ENCODE assay signal across 9 cellular contexts in genomic region chr10:103969436-103969835, GRCh38. TPM values are rescaled to one million over a fixed set of nuclear protein-coding genes. Genes with fewer than 3 reads are reported as not detected.
DNase-seq lines count a peak whose midpoint lies in the region; ATAC-seq, FAIRE-seq and TF ChIP-seq lines count a peak whose summit lies in the region.
"Had no signal": no experiment of that assay in that cellular context is flagged by ENCODE, and none has a peak within 500 bp of the region (broad histone marks: within the 10 kb centered on the region; RNA-seq: fewer than 3 reads in every experiment).

No MANE protein-coding gene starts in this region.

- peak overlapping the region; percentile 73 for H3K4me2 ChIP-seq in HepG2 (ENCODE audit: low read depth, low read length)

- peaks cover 21% of the 10 kb centered on the region; the same call in 1 of the 2 replicates for H4K20me1 ChIP-seq in HepG2 (ENCODE audit: insufficient read depth, low read length)

- intact Hi-C loops in HepG2 (cut with micrococcal nuclease; ENCODE audit: unreplicated experiment) = loop anchor here (5.0 kb wide), 1 partner anchor 153 kb away; the partner anchor contains the start of gene SFR1
- intact Hi-C loops in tibial artery (cut with DNase I; ENCODE audit: low total_unique reads) = loop anchor here (10.0 kb wide), 1 partner anchor 155 kb away; the partner anchor contains the start of gene SFR1

- FAIRE-seq in HepG2 (lab: Jason Lieb, UNC) = no peak

- H3K79me2 ChIP-seq in HepG2 (ENCODE audit: insufficient read depth, low read length) = peaks cover 58% of the 10 kb centered on the region

- TF ChIP-seq CTCF in HepG2 (CRISPR knock-in tag; IDR thresholded peaks at IDR 0.05) (no peak), tibial artery (IDR thresholded peaks at IDR 0.05) (no peak)

- H3K27me3 Mint-ChIP-seq in activated T-cell treated with anti-CD3 and anti-CD28 coated beads, Interleukin-2, amount 50 U/mL, for 24 hours = no peaks in the 10 kb centered on the region
- H3K27me3 Mint-ChIP-seq in activated naive CD8-positive, alpha-beta T cell treated with anti-CD3 and anti-CD28 coated beads, Interleukin-2, amount 10 ng/mL, durations not matched to agents 7 days and 5 days = no peaks in the 10 kb centered on the region

- POLR2A ChIA-PET in activated naive CD8-positive, alpha-beta T cell treated with anti-CD3 and anti-CD28 coated beads, Interleukin-2, amount 10 ng/mL, durations not matched to agents 7 days and 5 days (lab: Charles Lee) = interaction anchor here (0.6 to 2.5 kb wide), 5 partner anchors 48 to 293 kb away, joined by 3 to 9 read pairs (median 3); partner anchors contain the start of gene SFR1
- POLR2A ChIA-PET in HepG2 (lab: Yijun Ruan, JAX) (interaction anchor here (0.6 to 1.4 kb wide), 3 partner anchors 61 to 1207 kb away, joined by 3 to 5 read pairs (median 3); partner anchors contain the start of gene SFR1), HEK293T (lab: Yijun Ruan, JAX) (interaction anchor here (1.3 kb wide), 1 partner anchor 152 kb away, joined by 4 read pairs; no protein-coding TSS in a partner anchor)

- H3K36me3 ChIP-seq in HepG2 (replicated peaks in 1 of 2; ENCODE audit: control insufficient read depth in 1 of 2, insufficient read depth in 2 of 2, low read length in 2 of 2) = no peaks in the 10 kb centered on the region
- H3K36me3 ChIP-seq in tibial artery = no peaks in the 10 kb centered on the region
- no peaks in the 10 kb centered on the region for H3K36me3 ChIP-seq in SJCRH30

- H2AFZ ChIP-seq in HepG2 (ENCODE audit: low read length) = no peak overlapping the region

- peak overlapping the region; percentile 93 for H3K4me3 Mint-ChIP-seq in activated T-cell treated with anti-CD3 and anti-CD28 coated beads, Interleukin-2, amount 50 U/mL, for 24 hours
- peak overlapping the region; percentile 99 for H3K4me3 Mint-ChIP-seq in activated naive CD8-positive, alpha-beta T cell treated with anti-CD3 and anti-CD28 coated beads, Interleukin-2, amount 10 ng/mL, durations not matched to agents 7 days and 5 days

- TF ChIP-seq EP300 in HepG2 (IDR thresholded peaks at IDR 0.05; ENCODE audit: low read depth in 2 of 2, low read length in 2 of 2) (no peak), HepG2 (CRISPR knock-in tag; IDR thresholded peaks at IDR 0.05; ENCODE audit: borderline replicate concordance) (no peak)

- H3K9ac ChIP-seq in HepG2 (ENCODE audit: insufficient read depth, low read depth, low read length) = peak overlapping the region; percentile 55; the same call in 1 of the 2 replicates

- no peak for DNase-seq in activated T-cell treated with anti-CD3 and anti-CD28 coated beads, Interleukin-2, amount 50 U/mL, for 24 hours
- DNase-seq in activated T-cell treated with anti-CD3 and anti-CD28 coated beads for 4 hours (no peak), HepG2 (ENCODE audit: low spot score) (no peak), tibial artery (no peak), HEK293T (ENCODE audit: extremely low spot score) (no peak), SJCRH30 (no peak)
- DNase-seq in activated naive CD8-positive, alpha-beta T cell treated with anti-CD3 and anti-CD28 coated beads, Interleukin-2, amount 10 ng/mL, durations not matched to agents 7 days and 5 days = no peak

- H3K4me3 ChIP-seq in HepG2 (replicated peaks in 1 of 3; ENCODE audit: insufficient read depth in 1 of 3, low read depth in 2 of 3, low read length in 3 of 3) (peak overlapping the region; percentile 83 to 93 (median 88)), tibial artery (peak overlapping the region; percentile 96 to 98), SJCRH30 (no peak overlapping the region)

- H3K27ac Mint-ChIP-seq in activated T-cell treated with anti-CD3 and anti-CD28 coated beads, Interleukin-2, amount 50 U/mL, for 24 hours = peak overlapping the region; percentile 90
- H3K27ac Mint-ChIP-seq in activated naive CD8-positive, alpha-beta T cell treated with anti-CD3 and anti-CD28 coated beads, Interleukin-2, amount 10 ng/mL, durations not matched to agents 7 days and 5 days = peak overlapping the region; percentile 47

- no peak for TF ChIP-seq POLR2A in HepG2 (IDR thresholded peaks at IDR 0.05; ENCODE audit: insufficient read depth in 1 of 2, low read depth in 2 of 2, low read length in 2 of 2)

- H3K27ac ChIP-seq in HepG2 (ENCODE audit: extremely low read length, insufficient read depth, low read length) (peak overlapping the region; percentile 3), tibial artery (peak overlapping the region; percentile 28 to 30), SJCRH30 (no peak overlapping the region)

- ATAC-seq in activated naive CD8-positive, alpha-beta T cell treated with anti-CD3 and anti-CD28 coated beads, Interleukin-2, amount 10 ng/mL, durations not matched to agents 7 days and 5 days (ENCODE audit: low read depth) = no peak
- no peak for ATAC-seq in HepG2
- ATAC-seq in HG02763 (IDR thresholded peaks at IDR 0.05; ENCODE audit: unreplicated experiment) = no peak
- ATAC-seq: mucosa of descending colon had no signal

- H3K9me3 ChIP-seq in HepG2 (ENCODE audit: low read length) (no peaks in the 10 kb centered on the region), tibial artery (no peaks in the 10 kb centered on the region), SJCRH30 (replicated peaks) (no peaks in the 10 kb centered on the region)
- H3K9me3 ChIP-seq: mucosa of descending colon had no signal

- BruUV-seq in HepG2 (replicated peaks; lab: Mats Ljungman, UMichigan) = no TSS peak

- H3K4me1 Mint-ChIP-seq in activated T-cell treated with anti-CD3 and anti-CD28 coated beads, Interleukin-2, amount 50 U/mL, for 24 hours (ENCODE audit: low read depth) = peaks cover 58% of the 10 kb centered on the region
- H3K4me1 Mint-ChIP-seq in activated naive CD8-positive, alpha-beta T cell treated with anti-CD3 and anti-CD28 coated beads, Interleukin-2, amount 10 ng/mL, durations not matched to agents 7 days and 5 days = peaks cover 39% of the 10 kb centered on the region

- H3K36me3 Mint-ChIP-seq in activated T-cell treated with anti-CD3 and anti-CD28 coated beads, Interleukin-2, amount 50 U/mL, for 24 hours (ENCODE audit: low read depth) = peaks cover 32% of the 10 kb centered on the region
- H3K36me3 Mint-ChIP-seq in activated naive CD8-positive, alpha-beta T cell treated with anti-CD3 and anti-CD28 coated beads, Interleukin-2, amount 10 ng/mL, durations not matched to agents 7 days and 5 days = peaks cover 14% of the 10 kb centered on the region

- peaks cover 35% of the 10 kb centered on the region for H3K4me1 ChIP-seq in HepG2 (ENCODE audit: insufficient read depth, low read length)
- peaks cover 0 to 42% (median 23%) of the 10 kb centered on the region in 4 donors for H3K4me1 ChIP-seq in tibial artery
- no peaks in the 10 kb centered on the region; the same call in 1 of the 2 replicates for H3K4me1 ChIP-seq in SJCRH30

- no peak for TF ChIP-seq RAD21 in HepG2 (CRISPR knock-in tag; IDR thresholded peaks at IDR 0.05)

- 34% methylated on average over 4 of the region's 4 CpGs for WGBS in HepG2 (ENCODE audit: low lambda C conversion rate)

- H3K27me3 ChIP-seq in HepG2 (ENCODE audit: control insufficient read depth in 1 of 2, insufficient read depth in 2 of 2, low read length in 2 of 2) (peaks cover 0 to 3% of the 10 kb centered on the region in 2 experiments; a peak in 1 of 5 replicates), tibial artery (no peaks in the 10 kb centered on the region), SJCRH30 (no peaks in the 10 kb centered on the region)

- CTCF ChIA-PET in HepG2 (lab: Yijun Ruan, JAX; ENCODE audit: low intra/inter-chr PET ratio, low total read pairs) (no interaction called here), HEK293T (lab: Yijun Ruan, JAX) (interaction anchor here (0.5 kb wide), 1 partner anchor 20 kb away, joined by 4 read pairs; no protein-coding TSS in a partner anchor)

- peaks cover 2% of the 10 kb centered on the region for H3K9me3 Mint-ChIP-seq in activated T-cell treated with anti-CD3 and anti-CD28 coated beads, Interleukin-2, amount 50 U/mL, for 24 hours
- no peaks in the 10 kb centered on the region for H3K9me3 Mint-ChIP-seq in activated naive CD8-positive, alpha-beta T cell treated with anti-CD3 and anti-CD28 coated beads, Interleukin-2, amount 10 ng/mL, durations not matched to agents 7 days and 5 days

- in situ Hi-C loops in HepG2 (cut with HindIII; ENCODE audit: extremely low pct_ligation_motif_present, low pct_unique_long_range_greater_than_20kb) = no loop called here

RNA-seq across cellular contexts. Expression of gene SLK, which starts 2.5 kb away (rescaled TPM):
- total RNA-seq in activated naive CD8-positive, alpha-beta T cell treated with anti-CD3 and anti-CD28 coated beads, Interleukin-2, amount 10 ng/mL, durations not matched to agents 7 days and 5 days = 10 to 100 TPM; 37.9 to 38.4 TPM
- 22.8 and 35.0 TPM in 2 replicates for total RNA-seq in HepG2 (2016; rRNA removed; fragmentation: Illumina TruSeq; extraction: Trizol)
- total RNA-seq in HepG2 (2016; cell fraction: cytosol; rRNA removed; fragmentation: Illumina TruSeq; extraction: Trizol; ENCODE audit: low read depth) = 8.1 and 9.1 TPM in 2 replicates
- 21.6 and 34.9 TPM in 2 replicates for total RNA-seq in HepG2 (2016; cell fraction: insoluble cytoplasmic fraction; rRNA removed; fragmentation: Illumina TruSeq; extraction: Trizol)
- total RNA-seq in HepG2 (2016; cell fraction: membrane; rRNA removed; fragmentation: Illumina TruSeq; extraction: Trizol) = 6.4 and 7.4 TPM in 2 replicates
- total RNA-seq in HepG2 (2016; cell fraction: nucleus; rRNA removed; fragmentation: Illumina TruSeq; extraction: Trizol) = 17.5 and 20.8 TPM in 2 replicates
- polyA plus RNA-seq in HepG2 (2011; rRNA removed) = 3.4 and 3.7 TPM in 2 replicates
- 1.5 and 2.6 TPM in 2 replicates for polyA plus RNA-seq in HepG2 (2011; cell fraction: cytosol; rRNA removed)
- 2.7 and 3.1 TPM in 2 replicates for polyA plus RNA-seq in HepG2 (2011; cell fraction: nucleus; rRNA removed)
- 10.9 and 14.4 TPM in 2 replicates for polyA plus RNA-seq in HepG2 (2012)
- polyA plus RNA-seq in HepG2 (2016; cell fraction: cytosol; fragmentation: Illumina TruSeq; extraction: Trizol; ENCODE audit: low read depth) = 0.28 and 0.47 TPM in 2 replicates
- polyA plus RNA-seq in HepG2 (2016; cell fraction: insoluble cytoplasmic fraction; fragmentation: Illumina TruSeq; extraction: Trizol; ENCODE audit: low read depth) = 19.7 and 21.4 TPM in 2 replicates
- 1.7 and 2.0 TPM in 2 replicates for polyA plus RNA-seq in HepG2 (2016; cell fraction: membrane; fragmentation: Illumina TruSeq; extraction: Trizol; ENCODE audit: low read depth)
- 12.7 and 13.6 TPM in 2 replicates for polyA plus RNA-seq in HepG2 (2016; cell fraction: nucleus; fragmentation: Illumina TruSeq; extraction: Trizol; ENCODE audit: insufficient read depth, low read depth)
- polyA minus RNA-seq in HepG2 (2011; rRNA and poly(A)+ RNA removed; ENCODE audit: low replicate concordance) = 2.8 and 10.1 TPM in 2 replicates
- 10.0 and 12.9 TPM in 2 replicates for polyA minus RNA-seq in HepG2 (2011; cell fraction: cytosol; rRNA and poly(A)+ RNA removed)
- 17.9 and 21.1 TPM in 2 replicates for polyA minus RNA-seq in HepG2 (2011; cell fraction: nucleus; rRNA and poly(A)+ RNA removed)
- total RNA-seq in SJCRH30 (2014; rRNA removed; shearing (Covaris generic)) = 32.2 and 37.3 TPM in 2 replicates

RNA-seq across cellular contexts. Expression of gene STN1, which starts 51.5 kb away (rescaled TPM):
- 10 to 100 TPM; 53.7 to 58.5 TPM for total RNA-seq in activated naive CD8-positive, alpha-beta T cell treated with anti-CD3 and anti-CD28 coated beads, Interleukin-2, amount 10 ng/mL, durations not matched to agents 7 days and 5 days
- total RNA-seq in HepG2 (2016; rRNA removed; fragmentation: Illumina TruSeq; extraction: Trizol) = 22.7 and 27.7 TPM in 2 replicates
- total RNA-seq in HepG2 (2016; cell fraction: cytosol; rRNA removed; fragmentation: Illumina TruSeq; extraction: Trizol; ENCODE audit: low read depth) = 24.8 and 40.6 TPM in 2 replicates
- 23.6 and 24.6 TPM in 2 replicates for total RNA-seq in HepG2 (2016; cell fraction: insoluble cytoplasmic fraction; rRNA removed; fragmentation: Illumina TruSeq; extraction: Trizol)
- total RNA-seq in HepG2 (2016; cell fraction: membrane; rRNA removed; fragmentation: Illumina TruSeq; extraction: Trizol) = 43.8 and 49.6 TPM in 2 replicates
- 10.8 and 12.6 TPM in 2 replicates for total RNA-seq in HepG2 (2016; cell fraction: nucleus; rRNA removed; fragmentation: Illumina TruSeq; extraction: Trizol)
- 17.6 and 19.9 TPM in 2 replicates for polyA plus RNA-seq in HepG2 (2011; rRNA removed)
- 15.3 and 18.7 TPM in 2 replicates for polyA plus RNA-seq in HepG2 (2011; cell fraction: cytosol; rRNA removed)
- polyA plus RNA-seq in HepG2 (2011; cell fraction: nucleus; rRNA removed) = 7.9 and 9.7 TPM in 2 replicates
- 14.9 and 15.6 TPM in 2 replicates for polyA plus RNA-seq in HepG2 (2012)
- 29.4 and 42.1 TPM in 2 replicates for polyA plus RNA-seq in HepG2 (2016; cell fraction: cytosol; fragmentation: Illumina TruSeq; extraction: Trizol; ENCODE audit: low read depth)
- 21.3 and 22.4 TPM in 2 replicates for polyA plus RNA-seq in HepG2 (2016; cell fraction: insoluble cytoplasmic fraction; fragmentation: Illumina TruSeq; extraction: Trizol; ENCODE audit: low read depth)
- 32.1 and 40.0 TPM in 2 replicates for polyA plus RNA-seq in HepG2 (2016; cell fraction: membrane; fragmentation: Illumina TruSeq; extraction: Trizol; ENCODE audit: low read depth)
- polyA plus RNA-seq in HepG2 (2016; cell fraction: nucleus; fragmentation: Illumina TruSeq; extraction: Trizol; ENCODE audit: insufficient read depth, low read depth) = 10.7 and 14.3 TPM in 2 replicates
- polyA minus RNA-seq in HepG2 (2011; rRNA and poly(A)+ RNA removed; ENCODE audit: low replicate concordance) = 5.9 and 12.3 TPM in 2 replicates
- polyA minus RNA-seq in HepG2 (2011; cell fraction: cytosol; rRNA and poly(A)+ RNA removed) = 6.5 and 7.4 TPM in 2 replicates
- polyA minus RNA-seq in HepG2 (2011; cell fraction: nucleus; rRNA and poly(A)+ RNA removed) = 9.8 and 14.5 TPM in 2 replicates
- total RNA-seq in SJCRH30 (2014; rRNA removed; shearing (Covaris generic)) = 10.3 and 11.6 TPM in 2 replicates
